In the genomic region with DNA sequence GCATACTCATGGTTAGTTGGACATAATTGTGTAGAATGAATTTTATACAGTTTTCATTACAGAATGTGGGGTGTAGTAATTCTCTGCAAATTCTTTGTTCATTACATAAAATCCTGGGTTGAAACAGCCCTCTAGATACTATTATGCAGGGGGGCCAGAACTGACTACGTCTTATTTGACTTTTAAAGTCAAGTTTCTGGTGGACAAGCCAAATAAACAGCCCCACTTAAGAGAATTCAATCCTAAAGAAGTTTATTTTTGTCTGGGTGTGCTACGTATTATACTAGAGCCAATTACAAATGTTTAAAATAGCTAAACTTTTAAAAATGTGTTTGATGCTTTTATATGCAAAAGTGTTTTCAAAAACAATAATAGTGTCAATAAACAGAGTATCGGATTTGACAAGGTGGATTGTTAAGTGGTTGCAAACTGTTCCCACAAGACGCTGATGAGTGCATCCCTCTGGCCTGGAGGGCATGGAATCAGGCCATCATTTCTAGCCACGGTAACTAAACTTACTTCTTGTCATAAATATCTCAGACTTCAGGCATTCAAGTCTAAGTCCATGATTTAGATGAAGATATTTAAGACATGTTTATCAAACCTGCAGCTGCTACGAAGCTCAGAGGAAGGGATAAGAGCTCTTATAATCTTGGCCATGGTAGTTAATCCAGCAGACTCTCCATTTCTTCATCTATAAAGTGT, we compare ENCODE assay signal across 36 cellular contexts.
DNase-seq lines count a peak whose midpoint lies in the region; ATAC-seq, FAIRE-seq and TF ChIP-seq lines count a peak whose summit lies in the region.
"Had no signal": no experiment of that assay in that cellular context is flagged by ENCODE, and none has a peak within 500 bp of the region (broad histone marks: within the 10 kb centered on the region; RNA-seq: fewer than 3 reads in every experiment).

No MANE protein-coding gene starts in this region.

- POLR2A ChIA-PET in AG04450 (lab: Yijun Ruan, JAX) = interaction anchor here (0.6 to 1.1 kb wide), 6 partner anchors 9 to 1040 kb away, joined by 3 to 7 read pairs (median 4); no protein-coding TSS in a partner anchor

- H3K27ac ChIP-seq in AG04450 (ENCODE audit: low read depth, low read length) = no peak overlapping the region
- H3K27ac ChIP-seq: colonic mucosa, HL-60, KMS-11, left lung, parathyroid adenoma, Peyer's patch, testis, uterus had no signal

- TF ChIP-seq POLR2A in GM12891 (IDR thresholded peaks at IDR 0.05; ENCODE audit: low read depth, low read length) = no peak

- CTCF ChIA-PET in AG04450 (lab: Charles Lee) = interaction anchor here (0.5 to 1.5 kb wide), 6 partner anchors 12 to 676 kb away, joined by 3 to 8 read pairs (median 4); no protein-coding TSS in a partner anchor

- H3K27ac Mint-ChIP-seq in stimulated activated naive CD8-positive, alpha-beta T cell treated with anti-CD3 and anti-CD28 coated beads, Interleukin-15, amount 100 ng/mL, for 72 hours = no peak overlapping the region
- H3K27ac Mint-ChIP-seq: activated B cell treated with CpG ODN at 0.5 μM for 24 hours; activated naive CD4-positive, alpha-beta T cell treated with anti-CD3 and anti-CD28 coated beads, Interleukin-2, amount 50 U/mL, for 72 hours; CD4-positive, alpha-beta memory T cell had no signal

- no peaks in the 10 kb centered on the region for H3K9me3 Mint-ChIP-seq in stimulated activated naive CD8-positive, alpha-beta T cell treated with anti-CD3 and anti-CD28 coated beads, Interleukin-15, amount 100 ng/mL, for 72 hours
- H3K9me3 Mint-ChIP-seq: activated B cell treated with CpG ODN at 0.5 μM for 24 hours; activated naive CD4-positive, alpha-beta T cell treated with anti-CD3 and anti-CD28 coated beads, Interleukin-2, amount 50 U/mL, for 72 hours had no signal

- no peaks in the 10 kb centered on the region for H3K4me1 Mint-ChIP-seq in stimulated activated naive CD8-positive, alpha-beta T cell treated with anti-CD3 and anti-CD28 coated beads, Interleukin-15, amount 100 ng/mL, for 72 hours
- H3K4me1 Mint-ChIP-seq: CD4-positive, alpha-beta memory T cell had no signal

- no peaks in the 10 kb centered on the region for H3K27me3 Mint-ChIP-seq in stimulated activated naive CD8-positive, alpha-beta T cell treated with anti-CD3 and anti-CD28 coated beads, Interleukin-15, amount 100 ng/mL, for 72 hours
- H3K27me3 Mint-ChIP-seq: activated B cell treated with CpG ODN at 0.5 μM for 24 hours; CD4-positive, alpha-beta memory T cell had no signal

- H3K4me3 ChIP-seq in AG04450 (ENCODE audit: low read depth, low read length) = no peak overlapping the region
- H3K4me3 ChIP-seq: colonic mucosa, left lung, Peyer's patch, smooth muscle cell, testis, uterus had no signal

- no peaks in the 10 kb centered on the region for H3K27me3 ChIP-seq in AG04450 (ENCODE audit: control insufficient read depth, insufficient read depth, low read length)
- H3K27me3 ChIP-seq: colonic mucosa, left lung, Peyer's patch, testis, uterus had no signal

- peak; percentile 47 for FAIRE-seq in GM12891 (lab: Jason Lieb, UNC)

- TF ChIP-seq CTCF in AG04450 (IDR thresholded peaks at IDR 0.05; ENCODE audit: low read depth, low read length) = no peak

- DNase-seq in AG04450 (ENCODE audit: low read depth, low spot score) (peak; percentile 71), GM12891 (ENCODE audit: insufficient read length, low spot score) (no peak), NCI-H82 (lab: John Stamatoyannopoulos, UW) (peak; percentile 67), fibroblast of gingiva (ENCODE audit: low read depth) (peak; percentile 81), COLO668 (lab: John Stamatoyannopoulos, UW; ENCODE audit: unreplicated experiment) (no peak)
- no peak for DNase-seq in stimulated activated naive CD8-positive, alpha-beta T cell treated with anti-CD3 and anti-CD28 coated beads, Interleukin-15, amount 100 ng/mL, for 72 hours
- DNase-seq: 8988T; activated B cell treated with CpG ODN at 0.5 μM for 24 hours; activated CD4-positive, alpha-beta T cell treated with anti-CD3 and anti-CD28 coated beads, Interleukin-2, amount 50 U/mL, for 1 hour; activated effector memory CD4-positive, alpha-beta T cell treated with Interleukin-2 at 50 U/mL for 16 hours; activated T-cell treated with anti-CD3 and anti-CD28 coated beads, Interleukin-2, amount 50 U/mL, for 1 hour; AML-193; aorta; CD4-positive, alpha-beta memory T cell; colonic mucosa; effector CD8-positive, alpha-beta T cell; GDM1; left lung; mesenchymal stem cell; NCI-H1417 treated with DMSO at 0.1 percent for 48 hours; NCI-H2081; NCI-H2227 treated with DMSO at 0.1 percent for 48 hours; NCI-H526 treated with DMSO at 0.1 percent for 48 hours; Peyer's patch; SIG-M5; stimulated activated CD4-positive, alpha-beta T cell treated with anti-CD3 and anti-CD28 coated beads, Interleukin-1b, Interleukin-23, amount 100 ng/mL, for 48 hours; stimulated activated naive CD4-positive, alpha-beta T cell treated with Interleukin-2 at 50 U/mL for 16 hours; testis; uterus had no signal

- H3K4me3 Mint-ChIP-seq in stimulated activated naive CD8-positive, alpha-beta T cell treated with anti-CD3 and anti-CD28 coated beads, Interleukin-15, amount 100 ng/mL, for 72 hours = no peak overlapping the region
- H3K4me3 Mint-ChIP-seq: activated B cell treated with CpG ODN at 0.5 μM for 24 hours; CD4-positive, alpha-beta memory T cell had no signal

- ATAC-seq in HG03354 (IDR thresholded peaks at IDR 0.05; ENCODE audit: poor library complexity, severe bottlenecking, unreplicated experiment) (no peak), HG03135 (IDR thresholded peaks at IDR 0.05; ENCODE audit: unreplicated experiment) (no peak)
- no peak for ATAC-seq in stimulated activated naive CD8-positive, alpha-beta T cell treated with anti-CD3 and anti-CD28 coated beads, Interleukin-15, amount 100 ng/mL, for 72 hours
- ATAC-seq: activated naive CD4-positive, alpha-beta T cell treated with anti-CD3 and anti-CD28 coated beads, Interleukin-2, amount 50 U/mL, for 72 hours; left lung had no signal

- no peaks in the 10 kb centered on the region for H3K9me3 ChIP-seq in AG04450 (ENCODE audit: control insufficient read depth, insufficient read depth, low read length)
- H3K9me3 ChIP-seq: colonic mucosa, left lung, Peyer's patch, testis, uterus had no signal

TF ChIP-seq in GM12891, 5 proteins besides CTCF, POLR2A, EP300 and RAD21:
- TF ChIP-seq SPI1 (IDR thresholded peaks at IDR 0.05; ENCODE audit: low read depth, low read length) = no peak
- TF ChIP-seq PAX5 (IDR thresholded peaks at IDR 0.05; ENCODE audit: insufficient read depth, low read length, severe bottlenecking) = no peak
- TF ChIP-seq POU2F2 (IDR thresholded peaks at IDR 0.05; ENCODE audit: low read depth, low read length) = no peak
TF ChIP-seq in GM12891: peak in this region for 0.

Comparison
In these comparisons a context has a peak if more than half of its experiments do, and no peak if none do; other contexts are left out.
1. DNase-seq: peak in AG04450 (single experiment), NCI-H82 (single experiment) and fibroblast of gingiva (single experiment); none in GM12891 (single experiment), COLO668 (single experiment) and stimulated activated naive CD8-positive, alpha-beta T cell treated with anti-CD3 and anti-CD28 coated beads, Interleukin-15, amount 100 ng/mL, for 72 hours (0 of 2).